11 cellular contexts compared by ENCODE assay signal in the genomic region with DNA sequence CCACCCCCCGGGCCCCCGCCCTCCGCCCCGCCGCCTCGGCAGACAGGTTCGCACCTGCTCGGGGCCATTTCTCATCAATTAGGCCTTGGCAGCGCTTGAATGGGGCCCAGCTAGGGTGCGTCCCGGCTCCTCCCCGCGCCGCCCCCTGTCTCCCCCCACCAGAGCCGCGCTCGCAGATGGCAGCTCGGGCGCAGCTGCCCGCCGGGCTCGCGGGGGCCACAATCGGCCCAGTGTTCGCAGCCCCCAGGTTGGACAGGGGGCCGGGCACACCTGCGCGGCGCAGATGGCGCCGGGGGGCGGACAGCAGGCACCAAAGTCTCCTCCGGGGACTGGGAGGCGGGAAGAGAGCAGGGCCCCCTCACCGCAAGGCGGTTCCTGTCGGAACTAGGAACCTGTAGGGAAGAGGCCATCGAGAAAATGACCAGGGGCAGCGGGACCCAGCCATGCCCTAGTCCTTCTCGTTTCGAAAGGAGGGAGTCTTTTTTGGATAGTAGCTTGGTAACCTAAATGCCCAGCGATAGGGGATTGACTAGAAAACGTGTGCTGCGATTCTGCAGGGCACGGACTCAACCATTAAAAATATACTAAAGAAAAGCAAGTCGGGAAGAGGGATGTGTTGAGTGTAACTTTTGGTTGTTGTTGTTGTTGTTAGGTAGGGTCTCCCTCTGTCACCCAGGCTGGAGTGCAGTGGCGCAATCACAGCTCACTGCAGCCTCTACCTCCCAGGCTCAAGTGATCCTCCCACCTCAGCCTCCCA.
A peak's percentile ranks its signal among the peaks of the same experiment; 100 is the strongest.
DNase-seq lines count a peak whose midpoint lies in the region; ATAC-seq and TF ChIP-seq lines count a peak whose summit lies in the region.
"Had no signal": no experiment of that assay in that cellular context is flagged by ENCODE, and none has a peak within 500 bp of the region (broad histone marks: within the 10 kb centered on the region; RNA-seq: fewer than 3 reads in every experiment).

No MANE protein-coding gene starts in this region.

- intact Hi-C loops in Caco-2 (cut with micrococcal nuclease; ENCODE audit: unreplicated experiment), result no loop called here
- intact Hi-C loops in lower lobe of right lung (cut with DNase I), result no loop called here

- 0 out of 2 replicates have a peak, but pooled peaks cover 1% of the 10 kb centered on the region for H3K27me3 ChIP-seq in Caco-2 (replicated peaks; ENCODE audit: control insufficient read depth, insufficient read depth, low read length)
- H3K27me3 ChIP-seq in mucosa of rectum (ENCODE audit: control insufficient read depth in 2 of 2, insufficient read depth in 2 of 2, low read length in 2 of 2), result peaks cover 3 to 11% of the 10 kb centered on the region in 2 donors
- peaks cover 44% of the 10 kb centered on the region for H3K27me3 ChIP-seq in lower lobe of right lung (ENCODE audit: low read depth)

- H3K36me3 Mint-ChIP-seq in Caco-2 (ENCODE audit: insufficient read depth, unreplicated experiment) (no peaks in the 10 kb centered on the region), WTC11 (no peaks in the 10 kb centered on the region)
- H3K36me3 Mint-ChIP-seq in activated CD8-positive, alpha-beta T cell treated with anti-CD3 and anti-CD28 coated beads, Interleukin-2, amount 10 ng/mL, durations not matched to agents 7 days and 5 days (ENCODE audit: low read depth), result no peaks in the 10 kb centered on the region
- H3K36me3 Mint-ChIP-seq in stimulated activated memory B cell treated with anti-CD40 and anti-IgM and Interleukin-4, amounts not matched to agents 10 μg/mL and 1 μg/mL and 100 μg/mL, for 72 hours, result no peaks in the 10 kb centered on the region
- H3K36me3 Mint-ChIP-seq: naive thymus-derived CD8-positive, alpha-beta T cell had no signal

- TF ChIP-seq CTCF in Caco-2 (IDR thresholded peaks at IDR 0.05; ENCODE audit: insufficient read depth in 1 of 2, low read depth in 1 of 2, low read length in 1 of 2, severe bottlenecking in 1 of 2, unreplicated experiment in 1 of 2), result no peak
- no peak for TF ChIP-seq CTCF in WTC11 (IDR thresholded peaks at IDR 0.05)
- TF ChIP-seq CTCF in lower lobe of right lung (IDR thresholded peaks at IDR 0.05), result no peak

- H3K4me1 Mint-ChIP-seq in Caco-2 (ENCODE audit: low read depth, unreplicated experiment) (peaks cover 12% of the 10 kb centered on the region), WTC11 (peaks cover 25% of the 10 kb centered on the region)
- no peaks in the 10 kb centered on the region for H3K4me1 Mint-ChIP-seq in activated CD8-positive, alpha-beta T cell treated with anti-CD3 and anti-CD28 coated beads, Interleukin-2, amount 10 ng/mL, durations not matched to agents 7 days and 5 days (ENCODE audit: low read depth)
- H3K4me1 Mint-ChIP-seq in stimulated activated memory B cell treated with anti-CD40 and anti-IgM and Interleukin-4, amounts not matched to agents 10 μg/mL and 1 μg/mL and 100 μg/mL, for 72 hours, result no peaks in the 10 kb centered on the region
- H3K4me1 Mint-ChIP-seq: naive thymus-derived CD8-positive, alpha-beta T cell had no signal

- H3K9me3 ChIP-seq in Caco-2 (peaks cover 5% of the 10 kb centered on the region; the same call in 1 of the 2 replicates), mucosa of rectum (ENCODE audit: control insufficient read depth in 2 of 2, low read length in 2 of 2) (no peaks in the 10 kb centered on the region), lower lobe of right lung (no peaks in the 10 kb centered on the region)

- DNase-seq in Caco-2 (peak in 1 of 2 experiments; percentile 45), NCI-H146 (lab: John Stamatoyannopoulos, UW) (peak; percentile 99), WTC11 (ENCODE audit: low spot score) (peak; percentile 24), lower lobe of right lung (no peak)
- no peak for DNase-seq in activated CD8-positive, alpha-beta T cell treated with anti-CD3 and anti-CD28 coated beads, Interleukin-2, amount 10 ng/mL, durations not matched to agents 7 days and 5 days
- no peak for DNase-seq in stimulated activated CD4-positive, alpha-beta T cell treated with anti-CD3 and anti-CD28 coated beads, Interleukin-4, amount 100 ng/mL, for 4 hours
- DNase-seq: central memory CD4-positive, alpha-beta T cell; naive thymus-derived CD8-positive, alpha-beta T cell had no signal

- H3K27ac Mint-ChIP-seq in Caco-2 (ENCODE audit: unreplicated experiment), result no peak overlapping the region
- no peak overlapping the region for H3K27ac Mint-ChIP-seq in WTC11
- no peak overlapping the region for H3K27ac Mint-ChIP-seq in activated CD8-positive, alpha-beta T cell treated with anti-CD3 and anti-CD28 coated beads, Interleukin-2, amount 10 ng/mL, durations not matched to agents 7 days and 5 days
- H3K27ac Mint-ChIP-seq in stimulated activated memory B cell treated with anti-CD40 and anti-IgM and Interleukin-4, amounts not matched to agents 10 μg/mL and 1 μg/mL and 100 μg/mL, for 72 hours, result no peak overlapping the region
- H3K27ac Mint-ChIP-seq: naive thymus-derived CD8-positive, alpha-beta T cell had no signal

- H3K27me3 Mint-ChIP-seq in Caco-2 (ENCODE audit: insufficient read depth, unreplicated experiment) (peaks cover 14% of the 10 kb centered on the region), WTC11 (ENCODE audit: low read depth) (peaks cover 7% of the 10 kb centered on the region)
- H3K27me3 Mint-ChIP-seq in activated CD8-positive, alpha-beta T cell treated with anti-CD3 and anti-CD28 coated beads, Interleukin-2, amount 10 ng/mL, durations not matched to agents 7 days and 5 days (ENCODE audit: low read depth), result peaks cover 27% of the 10 kb centered on the region
- peaks cover 35% of the 10 kb centered on the region for H3K27me3 Mint-ChIP-seq in stimulated activated memory B cell treated with anti-CD40 and anti-IgM and Interleukin-4, amounts not matched to agents 10 μg/mL and 1 μg/mL and 100 μg/mL, for 72 hours

- ATAC-seq in WTC11 (peak; percentile 14; the same call in 1 of the 2 replicates), lower lobe of right lung (no peak)
- ATAC-seq in activated CD8-positive, alpha-beta T cell treated with anti-CD3 and anti-CD28 coated beads, Interleukin-2, amount 10 ng/mL, durations not matched to agents 7 days and 5 days, result no peak
- ATAC-seq in stimulated activated memory B cell treated with anti-CD40 and anti-IgM and Interleukin-4, amounts not matched to agents 10 μg/mL and 1 μg/mL and 100 μg/mL, for 72 hours, result no peak
- ATAC-seq: naive thymus-derived CD8-positive, alpha-beta T cell had no signal

- H3K4me3 ChIP-seq in Caco-2 (ENCODE audit: low read depth, low read length), result no peak overlapping the region
- peak overlapping the region; percentile 48 to 50 for H3K4me3 ChIP-seq in mucosa of rectum (ENCODE audit: low read length in 2 of 2)
- H3K4me3 ChIP-seq in lower lobe of right lung, result no peak overlapping the region
- H3K4me3 ChIP-seq: SK-N-MC had no signal

- no TSS peak for BruUV-seq in Caco-2 (replicated peaks; lab: Mats Ljungman, UMichigan)

- H3K27ac ChIP-seq in mucosa of rectum (ENCODE audit: low read depth in 2 of 2, low read length in 2 of 2) (no peak overlapping the region), lower lobe of right lung (no peak overlapping the region)
- H3K27ac ChIP-seq: SK-N-MC had no signal

- peaks cover 5% of the 10 kb centered on the region; the same call in 1 of the 2 replicates for H3K4me1 ChIP-seq in Caco-2
- peaks cover 0 to 5% of the 10 kb centered on the region in 2 donors for H3K4me1 ChIP-seq in mucosa of rectum (ENCODE audit: control insufficient read depth in 2 of 2, insufficient read depth in 2 of 2, low read length in 2 of 2)
- H3K4me1 ChIP-seq in lower lobe of right lung, result no peaks in the 10 kb centered on the region

- H3K9ac ChIP-seq in mucosa of rectum (ENCODE audit: low read depth in 1 of 2, low read length in 2 of 2), result peak overlapping the region in 1 of 2 donors; percentile 56

- H3K36me3 ChIP-seq in Caco-2 (ENCODE audit: control insufficient read depth, insufficient read depth, low read length), result no peaks in the 10 kb centered on the region
- no peaks in the 10 kb centered on the region for H3K36me3 ChIP-seq in mucosa of rectum (ENCODE audit: control insufficient read depth in 2 of 2, insufficient read depth in 2 of 2, low read length in 2 of 2)
- H3K36me3 ChIP-seq in lower lobe of right lung, result no peaks in the 10 kb centered on the region

- H3K4me3 Mint-ChIP-seq in Caco-2 (ENCODE audit: unreplicated experiment) (peak overlapping the region; percentile 58), WTC11 (peak overlapping the region; percentile 56)
- H3K4me3 Mint-ChIP-seq in activated CD8-positive, alpha-beta T cell treated with anti-CD3 and anti-CD28 coated beads, Interleukin-2, amount 10 ng/mL, durations not matched to agents 7 days and 5 days, result no peak overlapping the region
- H3K4me3 Mint-ChIP-seq in stimulated activated memory B cell treated with anti-CD40 and anti-IgM and Interleukin-4, amounts not matched to agents 10 μg/mL and 1 μg/mL and 100 μg/mL, for 72 hours, result no peak overlapping the region
- H3K4me3 Mint-ChIP-seq: naive thymus-derived CD8-positive, alpha-beta T cell had no signal

- CTCF ChIA-PET in Caco-2 (lab: Charles Lee), result no interaction called here
- CTCF ChIA-PET in WTC11 (lab: Charles Lee), result interaction anchor here (1.2 to 3.2 kb wide), 3 partner anchors 9 to 141 kb away, joined by 4 to 21 read pairs (median 4); no protein-coding TSS in a partner anchor
- CTCF ChIA-PET in activated CD8-positive, alpha-beta T cell treated with anti-CD3 and anti-CD28 coated beads, Interleukin-2, amount 10 ng/mL, durations not matched to agents 7 days and 5 days (lab: Charles Lee), result no interaction called here

- no peaks in the 10 kb centered on the region for H3K9me3 Mint-ChIP-seq in Caco-2 (ENCODE audit: unreplicated experiment)
- H3K9me3 Mint-ChIP-seq in WTC11, result no peaks in the 10 kb centered on the region
- no peaks in the 10 kb centered on the region for H3K9me3 Mint-ChIP-seq in activated CD8-positive, alpha-beta T cell treated with anti-CD3 and anti-CD28 coated beads, Interleukin-2, amount 10 ng/mL, durations not matched to agents 7 days and 5 days (ENCODE audit: insufficient read depth)
- no peaks in the 10 kb centered on the region for H3K9me3 Mint-ChIP-seq in stimulated activated memory B cell treated with anti-CD40 and anti-IgM and Interleukin-4, amounts not matched to agents 10 μg/mL and 1 μg/mL and 100 μg/mL, for 72 hours
- H3K9me3 Mint-ChIP-seq: naive thymus-derived CD8-positive, alpha-beta T cell had no signal

- POLR2A ChIA-PET in Caco-2 (lab: Charles Lee) (no interaction called here), WTC11 (lab: Charles Lee) (interaction anchor here (0.7 kb wide), 1 partner anchor 322 kb away, joined by 7 read pairs; no protein-coding TSS in a partner anchor)
- POLR2A ChIA-PET in activated CD8-positive, alpha-beta T cell treated with anti-CD3 and anti-CD28 coated beads, Interleukin-2, amount 10 ng/mL, durations not matched to agents 7 days and 5 days (lab: Charles Lee), result no interaction called here

Comparison
In these comparisons a context has a peak if more than half of its experiments do, and no peak if none do; other contexts are left out.
1. DNase-seq: peak in NCI-H146 (single experiment) and WTC11 (single experiment); none in activated CD8-positive, alpha-beta T cell treated with anti-CD3 and anti-CD28 coated beads, Interleukin-2, amount 10 ng/mL, durations not matched to agents 7 days and 5 days (single experiment), stimulated activated CD4-positive, alpha-beta T cell treated with anti-CD3 and anti-CD28 coated beads, Interleukin-4, amount 100 ng/mL, for 4 hours (0 of 2) and lower lobe of right lung (single experiment).
2. H3K4me3 ChIP-seq: peak in mucosa of rectum (2 of 2); none in Caco-2 (single experiment) and lower lobe of right lung (single experiment).
3. H3K4me3 Mint-ChIP-seq: peak in Caco-2 (single experiment) and WTC11 (single experiment); none in activated CD8-positive, alpha-beta T cell treated with anti-CD3 and anti-CD28 coated beads, Interleukin-2, amount 10 ng/mL, durations not matched to agents 7 days and 5 days (single experiment) and stimulated activated memory B cell treated with anti-CD40 and anti-IgM and Interleukin-4, amounts not matched to agents 10 μg/mL and 1 μg/mL and 100 μg/mL, for 72 hours (single experiment).